ENCODE assay signal across 9 cellular contexts in genomic region chr10:121662945-121663917, GRCh38.
DNase-seq lines count a peak whose midpoint lies in the region; ATAC-seq, FAIRE-seq and TF ChIP-seq lines count a peak whose summit lies in the region.
"Had no signal": no experiment of that assay in that cellular context is flagged by ENCODE, and none has a peak within 500 bp of the region (broad histone marks: within the 10 kb centered on the region; RNA-seq: fewer than 3 reads in every experiment).

No MANE protein-coding gene starts in this region.

- CTCF ChIA-PET in A549 (lab: Yijun Ruan, JAX), result interaction anchor here (0.7 to 1.1 kb wide), 2 partner anchors 12 to 54 kb away, joined by 4 read pairs; no protein-coding TSS in a partner anchor
- CTCF ChIA-PET in OCI-LY7 (lab: Charles Lee; ENCODE audit: unreplicated experiment), result interaction anchor here (0.6 kb wide), 1 partner anchor 537 kb away, joined by 4 read pairs; no protein-coding TSS in a partner anchor

- H3K4me3 ChIP-seq in A549 (no peak overlapping the region), GM12864 (ENCODE audit: low read depth, low read length) (no peak overlapping the region), OCI-LY7 (ENCODE audit: low read depth, low read length, poor library complexity, severe bottlenecking) (no peak overlapping the region), foreskin fibroblast (ENCODE audit: low read depth in 1 of 2, low read length in 2 of 2) (no peak overlapping the region)

- H3K4me2 ChIP-seq in A549 (no peak overlapping the region), OCI-LY7 (ENCODE audit: low read length) (no peak overlapping the region)

- peak in 1 of 2 experiments; percentile 39; a peak in 1 of 5 replicates for TF ChIP-seq RAD21 in A549 (conservative IDR thresholded peaks at IDR 0.05 in 1 of 2, IDR thresholded peaks at IDR 0.05 in 1 of 2)

- peaks cover 4% of the 10 kb centered on the region for H3K27me3 Mint-ChIP-seq in glutamatergic neuron (ENCODE audit: unreplicated experiment)

- H3K27ac ChIP-seq in A549 (no peak overlapping the region), OCI-LY7 (ENCODE audit: low read depth, low read length, poor library complexity, severe bottlenecking) (no peak overlapping the region)

- no peaks in the 10 kb centered on the region for H3K36me3 ChIP-seq in OCI-LY7 (ENCODE audit: insufficient read depth, low read length)

- no peak overlapping the region for H3K4me3 Mint-ChIP-seq in glutamatergic neuron (ENCODE audit: unreplicated experiment)

- H4K20me1 ChIP-seq in OCI-LY7 (ENCODE audit: insufficient read depth, low read length), result no peaks in the 10 kb centered on the region

- ATAC-seq in A549, result peak; percentile 49 to 84; a peak in 5 of 6 replicates
- ATAC-seq in GM21576 (IDR thresholded peaks at IDR 0.05; ENCODE audit: unreplicated experiment), result no peak

- H3K79me2 ChIP-seq in OCI-LY7 (ENCODE audit: insufficient read depth, low read depth, low read length), result no peaks in the 10 kb centered on the region

- TF ChIP-seq CTCF in A549 (IDR thresholded peaks at IDR 0.05) (no peak; the same call in 2 of the 3 replicates), GM12864 (IDR thresholded peaks at IDR 0.05; ENCODE audit: low read depth, low read length, missing control alignments) (peak; percentile 51), OCI-LY7 (conservative IDR thresholded peaks at IDR 0.05; ENCODE audit: low read length) (peak; percentile 59), glutamatergic neuron (IDR thresholded peaks at IDR 0.05; ENCODE audit: partially characterized antibody, unreplicated experiment) (peak; percentile 64), foreskin fibroblast (IDR thresholded peaks at IDR 0.05; ENCODE audit: low read depth, low read length) (no peak)

- peak; percentile 21 to 25 for DNase-seq in A549 (ENCODE audit: low read depth in 1 of 2, low spot score in 1 of 2)
- DNase-seq in GM12864 (ENCODE audit: low read depth), result no peak
- DNase-seq in OCI-LY7 (ENCODE audit: low spot score), result peak; percentile 1
- peak; percentile 76 for DNase-seq in glutamatergic neuron
- no peak for DNase-seq in NCI-H2081 (lab: John Stamatoyannopoulos, UW)
- no peak for DNase-seq in foreskin fibroblast
- DNase-seq in NOMO-1 treated with dmso at 0.1 percent for 144 hours (lab: John Stamatoyannopoulos, UW; ENCODE audit: unreplicated experiment), result no peak
- DNase-seq: amniotic stem cell had no signal

- H3K36me3 Mint-ChIP-seq in glutamatergic neuron (ENCODE audit: unreplicated experiment), result no peaks in the 10 kb centered on the region

- peaks cover 5% of the 10 kb centered on the region for H3K4me1 Mint-ChIP-seq in glutamatergic neuron (ENCODE audit: low read depth, unreplicated experiment)

- intact Hi-C loops in OCI-LY7 (cut with micrococcal nuclease; ENCODE audit: unreplicated experiment), result no loop called here

- no peaks in the 10 kb centered on the region for H3K9me2 ChIP-seq in OCI-LY7 (ENCODE audit: insufficient read depth, low read length)

- WGBS in A549 (ENCODE audit: missing lambda C conversion rate), result 38% methylated on average over 11 of the region's 11 CpGs

- no TSS peak for BruUV-seq in OCI-LY7 (replicated peaks; lab: Mats Ljungman, UMichigan)

- no peak for FAIRE-seq in A549 (lab: Jason Lieb, UNC)

- H3K9me3 ChIP-seq in A549, result no peaks in the 10 kb centered on the region
- H3K9me3 ChIP-seq in OCI-LY7 (ENCODE audit: low read length), result no peaks in the 10 kb centered on the region

- TF ChIP-seq EP300 in A549 (IDR thresholded peaks at IDR 0.05), result no peak

- H3K4me1 ChIP-seq in A549 (no peaks in the 10 kb centered on the region), OCI-LY7 (ENCODE audit: insufficient read depth, low read length, poor library complexity, severe bottlenecking) (no peaks in the 10 kb centered on the region)

- H3K27ac Mint-ChIP-seq in glutamatergic neuron (ENCODE audit: unreplicated experiment), result no peak overlapping the region

- no peak overlapping the region for H2AFZ ChIP-seq in OCI-LY7 (ENCODE audit: low read length)

- peaks cover 4% of the 10 kb centered on the region for H3K9me3 Mint-ChIP-seq in glutamatergic neuron (ENCODE audit: unreplicated experiment)

- POLR2A ChIA-PET in A549 (lab: Yijun Ruan, JAX), result no interaction called here
- POLR2A ChIA-PET in OCI-LY7 (lab: Charles Lee), result interaction anchor here (0.7 kb wide), 1 partner anchor 391 kb away, joined by 5 read pairs; no protein-coding TSS in a partner anchor

- no peak for TF ChIP-seq POLR2A in A549 (IDR thresholded peaks at IDR 0.05; ENCODE audit: low read length)

TF ChIP-seq in A549, 52 proteins besides CTCF, POLR2A, EP300 and RAD21:
- no peak for TF ChIP-seq ESRRA (IDR thresholded peaks at IDR 0.05; ENCODE audit: borderline replicate concordance, low read length)
- TF ChIP-seq PBX3 (IDR thresholded peaks at IDR 0.05), result no peak
- TF ChIP-seq BHLHE40 (IDR thresholded peaks at IDR 0.05; ENCODE audit: low read depth, low read length), result no peak
- no peak for TF ChIP-seq GATA3 (IDR thresholded peaks at IDR 0.05; ENCODE audit: borderline replicate concordance)
- no peak for TF ChIP-seq FOSL2 (IDR thresholded peaks at IDR 0.05)
- TF ChIP-seq FOSL2 (CRISPR knock-in tag; IDR thresholded peaks at IDR 0.05), result peak; percentile 30; the same call in 1 of the 2 replicates
- TF ChIP-seq SREBF2 (IDR thresholded peaks at IDR 0.05), result no peak
- TF ChIP-seq NFE2L2 (conservative IDR thresholded peaks at IDR 0.05; ENCODE audit: low read length), result 0 out of 2 replicates have a peak, but pooled peaks have one; percentile 35
- TF ChIP-seq, protein P1, sequence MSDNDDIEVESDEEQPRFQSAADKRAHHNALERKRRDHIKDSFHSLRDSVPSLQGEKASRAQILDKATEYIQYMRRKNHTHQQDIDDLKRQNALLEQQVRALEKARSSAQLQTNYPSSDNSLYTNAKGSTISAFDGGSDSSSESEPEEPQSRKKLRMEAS (IDR thresholded peaks at IDR 0.05), result no peak
- TF ChIP-seq ATOH8 (CRISPR knock-in tag; IDR thresholded peaks at IDR 0.05; ENCODE audit: low read depth), result no peak
- no peak for TF ChIP-seq HOXB5 (CRISPR knock-in tag; IDR thresholded peaks at IDR 0.05)
- no peak for TF ChIP-seq FOSB (CRISPR knock-in tag; IDR thresholded peaks at IDR 0.05)
- peak; percentile 55 for TF ChIP-seq MAFK (IDR thresholded peaks at IDR 0.05; ENCODE audit: partially characterized antibody)
- TF ChIP-seq, protein P2, sequence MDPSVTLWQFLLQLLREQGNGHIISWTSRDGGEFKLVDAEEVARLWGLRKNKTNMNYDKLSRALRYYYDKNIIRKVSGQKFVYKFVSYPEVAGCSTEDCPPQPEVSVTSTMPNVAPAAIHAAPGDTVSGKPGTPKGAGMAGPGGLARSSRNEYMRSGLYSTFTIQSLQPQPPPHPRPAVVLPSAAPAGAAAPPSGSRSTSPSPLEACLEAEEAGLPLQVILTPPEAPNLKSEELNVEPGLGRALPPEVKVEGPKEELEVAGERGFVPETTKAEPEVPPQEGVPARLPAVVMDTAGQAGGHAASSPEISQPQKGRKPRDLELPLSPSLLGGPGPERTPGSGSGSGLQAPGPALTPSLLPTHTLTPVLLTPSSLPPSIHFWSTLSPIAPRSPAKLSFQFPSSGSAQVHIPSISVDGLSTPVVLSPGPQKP (IDR thresholded peaks at IDR 0.05; ENCODE audit: low read depth, low read length), result no peak
- no peak for TF ChIP-seq CHD4 (IDR thresholded peaks at IDR 0.05; ENCODE audit: borderline replicate concordance)
- no peak for TF ChIP-seq HEYL (CRISPR knock-in tag; IDR thresholded peaks at IDR 0.05)
- TF ChIP-seq POLR2AphosphoS2 (conservative IDR thresholded peaks at IDR 0.05; ENCODE audit: low read length), result no peak
- no peak for TF ChIP-seq PHF8 (IDR thresholded peaks at IDR 0.05; ENCODE audit: borderline replicate concordance, low read depth)

Comparison
In these comparisons a context has a peak if more than half of its experiments do, and no peak if none do; other contexts are left out.
1. DNase-seq: peak in A549 (2 of 2), OCI-LY7 (single experiment) and glutamatergic neuron (single experiment); none in GM12864 (single experiment), NCI-H2081 (0 of 2), foreskin fibroblast (0 of 2) and NOMO-1 treated with dmso at 0.1 percent for 144 hours (single experiment).
2. CTCF ChIP-seq: peak in GM12864 (single experiment), OCI-LY7 (single experiment) and glutamatergic neuron (single experiment); none in A549 (single experiment) and foreskin fibroblast (single experiment).